Comparison of ENCODE assay signal across 1 cellular context in genomic region chr22:46528121-46528610, GRCh38.
TF ChIP-seq lines count a peak whose summit lies in the region.

No MANE protein-coding gene starts in this region.

TF ChIP-seq in HepG2, 621 proteins besides CTCF, POLR2A, EP300 and RAD21 (continued from another document and continues in another):
- TF ChIP-seq KIAA2018 (CRISPR knock-in tag; IDR thresholded peaks at IDR 0.05; ENCODE audit: borderline replicate concordance), result no peak
- TF ChIP-seq SP2 (CRISPR knock-in tag; IDR thresholded peaks at IDR 0.05), result no peak
- no peak for TF ChIP-seq ATF7 (IDR thresholded peaks at IDR 0.05)
- no peak for TF ChIP-seq ATF7 (CRISPR knock-in tag; IDR thresholded peaks at IDR 0.05)
- TF ChIP-seq DNMT3B (CRISPR knock-in tag; conservative IDR thresholded peaks at IDR 0.05), result no peak
- no peak for TF ChIP-seq ZNF543 (CRISPR knock-in tag; IDR thresholded peaks at IDR 0.05)
- no peak for TF ChIP-seq ZNF691 (CRISPR knock-in tag; IDR thresholded peaks at IDR 0.05; ENCODE audit: borderline replicate concordance, low read depth)
- TF ChIP-seq SNAPC2 (CRISPR knock-in tag; IDR thresholded peaks at IDR 0.05), result no peak
- TF ChIP-seq HCFC1 (IDR thresholded peaks at IDR 0.05; ENCODE audit: low read depth, low read length), result no peak
- no peak for TF ChIP-seq IKZF5 (CRISPR knock-in tag; IDR thresholded peaks at IDR 0.05)
- no peak for TF ChIP-seq RARG (CRISPR knock-in tag; IDR thresholded peaks at IDR 0.05; ENCODE audit: low read depth)
- no peak for TF ChIP-seq ZNF562 (CRISPR knock-in tag; IDR thresholded peaks at IDR 0.05; ENCODE audit: borderline replicate concordance)
- TF ChIP-seq TRIM24 (CRISPR knock-in tag; IDR thresholded peaks at IDR 0.05), result no peak
- TF ChIP-seq ZNF30 (CRISPR knock-in tag; IDR thresholded peaks at IDR 0.05), result no peak
- no peak for TF ChIP-seq ZNF484 (CRISPR knock-in tag; IDR thresholded peaks at IDR 0.05; ENCODE audit: borderline replicate concordance, low read depth)
- no peak for TF ChIP-seq NFKB2 (CRISPR knock-in tag; IDR thresholded peaks at IDR 0.05; ENCODE audit: borderline replicate concordance)
- TF ChIP-seq HDAC1 (CRISPR knock-in tag; IDR thresholded peaks at IDR 0.05), result peak; percentile 25; the same call in 1 of the 2 replicates
- TF ChIP-seq REL (CRISPR knock-in tag; conservative IDR thresholded peaks at IDR 0.05), result no peak
- TF ChIP-seq HIC2 (CRISPR knock-in tag; IDR thresholded peaks at IDR 0.05; ENCODE audit: low read depth), result no peak
- peak; percentile 48; the same call in 1 of the 2 replicates for TF ChIP-seq ARNT2 (CRISPR knock-in tag; IDR thresholded peaks at IDR 0.05; ENCODE audit: low read depth)
- no peak for TF ChIP-seq ZNF382 (CRISPR knock-in tag; IDR thresholded peaks at IDR 0.05; ENCODE audit: borderline replicate concordance)
- TF ChIP-seq ZNF503 (CRISPR knock-in tag; IDR thresholded peaks at IDR 0.05), result peak; percentile 81
- peak; percentile 86; the same call in 1 of the 2 replicates for TF ChIP-seq SOX5 (CRISPR knock-in tag; IDR thresholded peaks at IDR 0.05; ENCODE audit: borderline replicate concordance)
- no peak for TF ChIP-seq ZNF720 (CRISPR knock-in tag; IDR thresholded peaks at IDR 0.05)
- no peak for TF ChIP-seq ZNF414 (CRISPR knock-in tag; IDR thresholded peaks at IDR 0.05)
- TF ChIP-seq FOXO1 (CRISPR knock-in tag; IDR thresholded peaks at IDR 0.05), result peak; percentile 54; the same call in 1 of the 2 replicates
- TF ChIP-seq HOXD1 (CRISPR knock-in tag; IDR thresholded peaks at IDR 0.05), result peak; percentile 62; the same call in 1 of the 2 replicates
- no peak for TF ChIP-seq SMYD3 (CRISPR knock-in tag; IDR thresholded peaks at IDR 0.05)
- TF ChIP-seq IRF2 (CRISPR knock-in tag; IDR thresholded peaks at IDR 0.05), result 0 out of 2 replicates have a peak, but pooled peaks have one; percentile 41
- no peak for TF ChIP-seq ZBTB3 (CRISPR knock-in tag; IDR thresholded peaks at IDR 0.05; ENCODE audit: borderline replicate concordance, low read depth)
- no peak for TF ChIP-seq ZNF160 (CRISPR knock-in tag; IDR thresholded peaks at IDR 0.05)
- no peak for TF ChIP-seq KLF15 (CRISPR knock-in tag; IDR thresholded peaks at IDR 0.05; ENCODE audit: borderline replicate concordance)
- TF ChIP-seq GTF2F1 (IDR thresholded peaks at IDR 0.05; ENCODE audit: low read length), result no peak
- no peak for TF ChIP-seq FOXK2 (IDR thresholded peaks at IDR 0.05)
- peak; percentile 53; the same call in 1 of the 2 replicates for TF ChIP-seq ZNF710 (CRISPR knock-in tag; IDR thresholded peaks at IDR 0.05; ENCODE audit: borderline replicate concordance)
- TF ChIP-seq ZNF879 (CRISPR knock-in tag; IDR thresholded peaks at IDR 0.05), result no peak
- TF ChIP-seq FOSL2 (CRISPR knock-in tag; IDR thresholded peaks at IDR 0.05), result peak; percentile 100
- no peak for TF ChIP-seq CBFB (CRISPR knock-in tag; IDR thresholded peaks at IDR 0.05)
- TF ChIP-seq EEA1 (CRISPR knock-in tag; IDR thresholded peaks at IDR 0.05; ENCODE audit: borderline replicate concordance), result no peak
- no peak for TF ChIP-seq ZNF546 (CRISPR knock-in tag; conservative IDR thresholded peaks at IDR 0.05)
- no peak for TF ChIP-seq HNF4A (CRISPR knock-in tag; IDR thresholded peaks at IDR 0.05)
- TF ChIP-seq GRHL1 (CRISPR knock-in tag; conservative IDR thresholded peaks at IDR 0.05), result no peak
- TF ChIP-seq POGK (CRISPR knock-in tag; conservative IDR thresholded peaks at IDR 0.05), result no peak
- no peak for TF ChIP-seq ZNF367 (CRISPR knock-in tag; IDR thresholded peaks at IDR 0.05; ENCODE audit: borderline replicate concordance)
- peak; percentile 38; the same call in 1 of the 2 replicates for TF ChIP-seq NR2C2 (CRISPR knock-in tag; IDR thresholded peaks at IDR 0.05; ENCODE audit: borderline replicate concordance)
- TF ChIP-seq RFX1 (IDR thresholded peaks at IDR 0.05), result no peak
- TF ChIP-seq ZNF660 (CRISPR knock-in tag; IDR thresholded peaks at IDR 0.05; ENCODE audit: borderline replicate concordance, low read depth), result no peak
